In genomic region chr9:93132946-93133640, GRCh38 we compare ENCODE assay signal across 8 cellular contexts. TPM values are rescaled to one million over a fixed set of nuclear protein-coding genes. Genes with fewer than 3 reads are reported as not detected.
DNase-seq lines count a peak whose midpoint lies in the region; ATAC-seq and TF ChIP-seq lines count a peak whose summit lies in the region.

No MANE protein-coding gene starts in this region.

- no peak for TF ChIP-seq CTCF in PC-3 (conservative IDR thresholded peaks at IDR 0.05; ENCODE audit: low read depth, low read length)

- POLR2A ChIA-PET in PC-3 (lab: Charles Lee; ENCODE audit: unreplicated experiment), result no interaction called here
- POLR2A ChIA-PET in naive thymus-derived CD8-positive, alpha-beta T cell (lab: Charles Lee), result interaction anchor here (0.9 to 5.7 kb wide), 12 partner anchors 8 to 166 kb away, joined by 3 to 54 read pairs (median 7); partner anchors contain the start of gene CARD19

- H3K4me1 Mint-ChIP-seq in naive thymus-derived CD8-positive, alpha-beta T cell, result peaks cover 43 to 73% (median 66%) of the 10 kb centered on the region in 4 donors

- 0 out of 2 replicates have a peak overlapping the region, but pooled peaks have one; percentile 16 for H3K27ac ChIP-seq in PC-3 (ENCODE audit: low read length)
- H3K27ac ChIP-seq in epithelial cell of prostate, result peak overlapping the region; percentile 36

- H3K9me3 Mint-ChIP-seq in naive thymus-derived CD8-positive, alpha-beta T cell, result no peaks in the 10 kb centered on the region

- H3K27me3 Mint-ChIP-seq in naive thymus-derived CD8-positive, alpha-beta T cell, result no peaks in the 10 kb centered on the region

- H3K4me2 ChIP-seq in PC-3 (ENCODE audit: low read length), result peak overlapping the region; percentile 98

- DNase-seq in COLO668 (lab: John Stamatoyannopoulos, UW; ENCODE audit: unreplicated experiment) (peak; percentile 24), PC-3 (peak; percentile 39), epithelial cell of prostate (ENCODE audit: low read depth, low spot score) (no peak), DMS79 treated with DMSO at 0.1 percent for 48 hours (lab: John Stamatoyannopoulos, UW) (no peak), NCI-H187 (lab: John Stamatoyannopoulos, UW) (no peak), NCI-H1417 treated with DMSO at 0.1 percent for 48 hours (lab: John Stamatoyannopoulos, UW) (no peak)
- DNase-seq in naive thymus-derived CD8-positive, alpha-beta T cell, result no peak

- no peaks in the 10 kb centered on the region for H3K9me3 ChIP-seq in PC-3 (ENCODE audit: low read length)

- H3K9me2 ChIP-seq in PC-3 (replicated peaks; ENCODE audit: low read length), result no peaks in the 10 kb centered on the region

- H3K27me3 ChIP-seq in PC-3 (ENCODE audit: low read length), result no peaks in the 10 kb centered on the region

- no peaks in the 10 kb centered on the region for H4K20me1 ChIP-seq in PC-3 (ENCODE audit: low read length)

- H3K9ac ChIP-seq in PC-3 (ENCODE audit: low read length), result peak overlapping the region; percentile 73

- CTCF ChIA-PET in PC-3 (lab: Charles Lee), result no interaction called here

- H3F3A ChIP-seq in PC-3 (ENCODE audit: low read length, unreplicated experiment), result no peaks in the 10 kb centered on the region

- peak overlapping the region; percentile 85 to 93 (median 88) for H3K4me3 Mint-ChIP-seq in naive thymus-derived CD8-positive, alpha-beta T cell

- ATAC-seq in PC-3, result peak; percentile 27
- peak in 1 of 2 donors; percentile 9 for ATAC-seq in naive thymus-derived CD8-positive, alpha-beta T cell
- no peak for ATAC-seq in HG02981 (IDR thresholded peaks at IDR 0.05; ENCODE audit: unreplicated experiment)

- peaks cover 19% of the 10 kb centered on the region for H3K4me1 ChIP-seq in PC-3 (ENCODE audit: insufficient read depth, low read length)

- peak overlapping the region; percentile 88 for H3K4me3 ChIP-seq in PC-3 (ENCODE audit: low read length)

- H3K36me3 Mint-ChIP-seq in naive thymus-derived CD8-positive, alpha-beta T cell, result peaks cover 0 to 3% (median 0%) of the 10 kb centered on the region in 3 donors

- H3K36me3 ChIP-seq in PC-3 (ENCODE audit: low read depth, low read length), result no peaks in the 10 kb centered on the region

- peaks cover 23% of the 10 kb centered on the region for H3K79me2 ChIP-seq in PC-3 (ENCODE audit: low read length)

- H2AFZ ChIP-seq in PC-3 (ENCODE audit: low read length), result peak overlapping the region; percentile 93

- TSS peak; percentile 61 for BruUV-seq in PC-3 (replicated peaks; lab: Mats Ljungman, UMichigan)

- intact Hi-C loops in PC-3 (cut with micrococcal nuclease), result no loop called here

- peak overlapping the region; percentile 76 to 99 (median 89) for H3K27ac Mint-ChIP-seq in naive thymus-derived CD8-positive, alpha-beta T cell

RNA-seq across cellular contexts. Expression of gene NINJ1, which starts 1.0 kb away (rescaled TPM):
- total RNA-seq in PC-3 (2014; rRNA removed), result 28.8 and 30.5 TPM in 2 replicates
- 10 to 100 TPM; 33.8 to 35.6 TPM for total RNA-seq in naive thymus-derived CD8-positive, alpha-beta T cell
- polyA plus RNA-seq in naive thymus-derived CD8-positive, alpha-beta T cell, result 10 to 100 TPM; 78.5 to 97.6 (median 96.0) TPM

RNA-seq across cellular contexts. Expression of gene CARD19, which starts 37.1 kb away (rescaled TPM):
- 68.6 and 86.0 TPM in 2 replicates for total RNA-seq in PC-3 (2014; rRNA removed)
- 10 to 100 TPM; 68.9 to 71.2 TPM for total RNA-seq in naive thymus-derived CD8-positive, alpha-beta T cell
- polyA plus RNA-seq in naive thymus-derived CD8-positive, alpha-beta T cell, result 10 to 100 TPM; 56.3 to 62.9 (median 56.9) TPM

RNA-seq across cellular contexts. Expression of gene WNK2, which starts 50.8 kb away (rescaled TPM):
- total RNA-seq in PC-3 (2014; rRNA removed), result 11.7 and 15.5 TPM in 2 replicates
- under 1 TPM in 1 of 2 experiments, not detected in 1; 0.27 TPM for total RNA-seq in naive thymus-derived CD8-positive, alpha-beta T cell
- not detected for polyA plus RNA-seq in naive thymus-derived CD8-positive, alpha-beta T cell

Comparison
In these comparisons a context has a peak if more than half of its experiments do, and no peak if none do; other contexts are left out.
1. DNase-seq: peak in COLO668 (single experiment) and PC-3 (single experiment); none in epithelial cell of prostate (single experiment), naive thymus-derived CD8-positive, alpha-beta T cell (0 of 10), DMS79 treated with DMSO at 0.1 percent for 48 hours (single experiment), NCI-H187 (0 of 2) and NCI-H1417 treated with DMSO at 0.1 percent for 48 hours (single experiment).